In the genomic region with DNA sequence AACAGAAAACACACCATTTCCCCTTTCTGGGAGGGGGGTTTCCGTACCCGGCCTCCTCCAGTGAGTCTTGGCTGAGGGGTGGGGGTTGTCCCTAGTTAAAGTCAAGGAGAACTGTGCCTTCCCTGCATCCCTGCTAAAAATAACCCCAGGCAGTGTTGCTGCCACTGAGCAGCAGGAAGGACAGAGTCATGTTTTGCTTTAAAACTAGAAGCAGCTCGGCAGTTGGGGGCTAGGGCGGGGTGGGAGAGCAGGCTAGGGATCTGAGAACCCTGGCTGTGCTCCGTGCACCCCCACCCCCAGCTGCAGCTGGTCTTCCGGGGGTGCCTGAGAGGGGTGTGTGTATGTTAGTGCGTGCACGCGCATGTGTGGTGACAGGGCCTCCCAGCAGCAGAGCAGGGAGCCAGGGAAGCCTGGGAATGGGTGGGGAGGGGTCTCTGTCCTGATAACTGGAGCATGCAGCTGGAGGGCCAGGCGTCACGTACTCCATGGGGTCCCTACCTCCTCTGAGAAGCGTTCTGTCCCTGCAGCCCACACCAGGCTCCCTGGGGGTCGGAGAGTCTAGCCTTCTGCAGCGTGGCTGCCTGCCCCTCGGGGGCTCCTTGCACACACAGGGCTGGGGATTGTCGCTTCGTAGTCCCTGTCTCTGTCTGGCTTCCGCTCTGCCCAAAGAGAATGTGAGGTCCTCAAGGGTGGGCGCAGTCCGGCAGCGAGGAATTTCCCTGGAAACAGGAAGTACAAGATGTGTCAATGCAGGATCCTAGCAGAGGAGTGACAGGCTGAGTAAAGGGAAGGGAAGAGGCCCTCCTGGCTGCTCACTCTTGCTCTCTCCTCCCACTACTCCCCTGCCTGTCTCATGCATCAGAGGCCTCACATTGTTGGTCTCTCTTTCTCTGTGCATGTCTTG, we compare ENCODE assay signal across 1 cellular context.
TF ChIP-seq lines count a peak whose summit lies in the region.

No MANE protein-coding gene starts in this region.

TF ChIP-seq in H1, 55 proteins besides CTCF, POLR2A, EP300 and RAD21:
- TF ChIP-seq EGR1 (IDR thresholded peaks at IDR 0.05; ENCODE audit: borderline replicate concordance, low read depth, low read length) (no peak), HDAC6 (IDR thresholded peaks at IDR 0.05; ENCODE audit: low read depth, low read length) (no peak), NRF1 (IDR thresholded peaks at IDR 0.05; ENCODE audit: low read depth, low read length) (no peak), TCF12 (IDR thresholded peaks at IDR 0.05; ENCODE audit: low read depth, low read length) (no peak), BACH1 (IDR thresholded peaks at IDR 0.05; ENCODE audit: low read length) (no peak)
